ENCODE assay signal across 13 cellular contexts in the genomic region with DNA sequence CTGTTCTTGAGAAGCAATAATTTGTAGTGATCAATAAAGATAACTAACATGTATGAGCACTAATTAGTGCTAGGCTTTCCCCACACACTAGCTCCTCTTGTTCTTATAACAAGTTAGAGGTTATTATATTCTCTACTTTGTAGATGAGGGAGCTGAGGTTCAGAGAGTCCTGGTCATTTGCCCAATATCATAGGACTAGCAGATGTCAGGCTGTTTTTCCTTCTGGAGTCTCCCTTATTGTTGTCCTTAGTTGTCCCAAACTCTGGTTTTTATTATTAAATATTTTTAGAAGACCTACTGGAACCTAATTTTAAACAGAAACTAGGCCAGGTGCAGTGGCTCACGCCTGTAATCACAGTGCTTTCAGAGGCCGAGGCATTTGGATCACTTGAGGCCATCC. TPM values are rescaled to one million over a fixed set of nuclear protein-coding genes. Genes with fewer than 3 reads are reported as not detected.
DNase-seq lines count a peak whose midpoint lies in the region; ATAC-seq and TF ChIP-seq lines count a peak whose summit lies in the region.
"Had no signal": no experiment of that assay in that cellular context is flagged by ENCODE, and none has a peak within 500 bp of the region (broad histone marks: within the 10 kb centered on the region; RNA-seq: fewer than 3 reads in every experiment).

No MANE protein-coding gene starts in this region.

- H3K36me3 Mint-ChIP-seq in CD4-positive, alpha-beta memory T cell, result peaks cover 8 to 16% of the 10 kb centered on the region in 2 donors
- peaks cover 32% of the 10 kb centered on the region for H3K36me3 Mint-ChIP-seq in effector memory CD8-positive, alpha-beta T cell (ENCODE audit: insufficient read depth)
- H3K36me3 Mint-ChIP-seq: IgD-negative memory B cell had no signal

- H3K4me3 ChIP-seq in CD4-positive, alpha-beta memory T cell (ENCODE audit: low read length in 2 of 2), result no peak overlapping the region
- H3K4me3 ChIP-seq in DOHH2 (ENCODE audit: low read length) (no peak overlapping the region), gastroesophageal sphincter (no peak overlapping the region)
- H3K4me3 ChIP-seq: HAP-1, SK-N-MC had no signal

- no peaks in the 10 kb centered on the region for H3K9me3 Mint-ChIP-seq in CD4-positive, alpha-beta memory T cell
- no peaks in the 10 kb centered on the region for H3K9me3 Mint-ChIP-seq in effector memory CD8-positive, alpha-beta T cell

- no peaks in the 10 kb centered on the region for H4K20me1 ChIP-seq in DOHH2 (ENCODE audit: control insufficient read depth, insufficient read depth, low read depth, low read length)

- CTCF ChIA-PET in CD4-positive, alpha-beta memory T cell (lab: Charles Lee; ENCODE audit: partially characterized antibody), result interaction anchor here (0.6 to 7.0 kb wide), 10 partner anchors 10 to 124 kb away, joined by 3 to 80 read pairs (median 5); no protein-coding TSS in a partner anchor

- H3K79me2 ChIP-seq in DOHH2 (ENCODE audit: control insufficient read depth, low read length), result no peaks in the 10 kb centered on the region

- no peak for TF ChIP-seq EP300 in gastroesophageal sphincter (IDR thresholded peaks at IDR 0.05)

- H3F3A ChIP-seq in DOHH2 (ENCODE audit: control insufficient read depth, insufficient read depth), result no peaks in the 10 kb centered on the region; the same call in 1 of the 2 replicates

- TF ChIP-seq CTCF in DOHH2 (IDR thresholded peaks at IDR 0.05; ENCODE audit: low read depth, low read length, poor library complexity, severe bottlenecking), result no peak
- TF ChIP-seq CTCF in VCaP (conservative IDR thresholded peaks at IDR 0.05), result no peak
- TF ChIP-seq CTCF in gastroesophageal sphincter (IDR thresholded peaks at IDR 0.05), result no peak

- H3K4me1 ChIP-seq in CD4-positive, alpha-beta memory T cell (ENCODE audit: insufficient read depth, low read length), result peaks cover 96% of the 10 kb centered on the region
- H3K4me1 ChIP-seq in DOHH2 (ENCODE audit: control insufficient read depth, low read length) (peaks cover 48% of the 10 kb centered on the region), gastroesophageal sphincter (peaks cover 3 to 25% (median 9%) of the 10 kb centered on the region in 3 donors)

- intact Hi-C loops in CD4-positive, alpha-beta memory T cell (cut with micrococcal nuclease), result no loop called here

- no peaks in the 10 kb centered on the region for H3K9me3 ChIP-seq in CD4-positive, alpha-beta memory T cell (ENCODE audit: control insufficient read depth in 1 of 2, low read length in 2 of 2)
- H3K9me3 ChIP-seq in DOHH2 (ENCODE audit: control insufficient read depth, insufficient read depth, low read length) (no peaks in the 10 kb centered on the region), gastroesophageal sphincter (no peaks in the 10 kb centered on the region)
- H3K9me3 ChIP-seq: HAP-1 had no signal

- peak overlapping the region; percentile 3 for H3K27ac ChIP-seq in CD4-positive, alpha-beta memory T cell (ENCODE audit: low read depth, low read length)
- no peak overlapping the region for H3K27ac ChIP-seq in DOHH2 (ENCODE audit: low read depth, low read length)
- peak overlapping the region; percentile 43 for H3K27ac ChIP-seq in VCaP
- H3K27ac ChIP-seq in gastroesophageal sphincter, result peak overlapping the region in 1 of 4 donors; percentile 7
- H3K27ac ChIP-seq: SK-N-MC had no signal

- DNase-seq in CD4-positive, alpha-beta memory T cell, result no peak
- DNase-seq in effector memory CD8-positive, alpha-beta T cell, result no peak
- no peak for DNase-seq in activated CD8-positive, alpha-beta memory T cell treated with anti-CD3 and anti-CD28 coated beads for 24 hours
- DNase-seq: EL, Right ventricle myocardium superior, T-helper 1 cell had no signal

- H3K36me3 ChIP-seq in CD4-positive, alpha-beta memory T cell (ENCODE audit: insufficient read depth, low read length), result peaks cover 5% of the 10 kb centered on the region
- H3K36me3 ChIP-seq in DOHH2 (ENCODE audit: control insufficient read depth, low read length) (no peaks in the 10 kb centered on the region), gastroesophageal sphincter (no peaks in the 10 kb centered on the region)
- H3K36me3 ChIP-seq: HAP-1 had no signal

- POLR2A ChIA-PET in CD4-positive, alpha-beta memory T cell (lab: Charles Lee; ENCODE audit: partially characterized antibody), result interaction anchor here (1.4 to 7.9 kb wide), 8 partner anchors 12 to 29 kb away, joined by 3 to 112 read pairs (median 8); a partner anchor contains a TSS

- 0 out of 2 replicates have a peak overlapping the region, but pooled peaks have one; percentile 13 for H3K4me2 ChIP-seq in DOHH2 (ENCODE audit: low read length)

- H3K27me3 Mint-ChIP-seq in CD4-positive, alpha-beta memory T cell, result no peaks in the 10 kb centered on the region
- H3K27me3 Mint-ChIP-seq in effector memory CD8-positive, alpha-beta T cell, result no peaks in the 10 kb centered on the region

- no peaks in the 10 kb centered on the region for H3K9me2 ChIP-seq in DOHH2 (replicated peaks; ENCODE audit: control insufficient read depth, low read length)

- WGBS in gastroesophageal sphincter (ENCODE audit: low coverage in 1 of 2), 2 donors, result 81% methylated on average over 2 of the region's 2 CpGs; no CpG with 5 or more reads in 1 of the 2 donors

- H3K27me3 ChIP-seq in CD4-positive, alpha-beta memory T cell (ENCODE audit: insufficient read depth, low read length), result no peaks in the 10 kb centered on the region
- H3K27me3 ChIP-seq in DOHH2 (ENCODE audit: control insufficient read depth, low read length), result no peaks in the 10 kb centered on the region
- H3K27me3 ChIP-seq in gastroesophageal sphincter, result no peaks in the 10 kb centered on the region

- peaks cover 54 to 90% (median 65%) of the 10 kb centered on the region in 4 donors for H3K4me1 Mint-ChIP-seq in CD4-positive, alpha-beta memory T cell
- H3K4me1 Mint-ChIP-seq in effector memory CD8-positive, alpha-beta T cell (ENCODE audit: low read depth in 2 of 2), result peaks cover 55 to 57% of the 10 kb centered on the region in 2 donors

- no peak for TF ChIP-seq POLR2A in gastroesophageal sphincter (IDR thresholded peaks at IDR 0.05)

- ATAC-seq in effector memory CD8-positive, alpha-beta T cell (replicated peaks), result no peak
- ATAC-seq in gastroesophageal sphincter, result no peak
- ATAC-seq in GM21367 (IDR thresholded peaks at IDR 0.05; ENCODE audit: unreplicated experiment), result no peak

- H3K4me3 Mint-ChIP-seq in CD4-positive, alpha-beta memory T cell, result peak overlapping the region in 7 of 8 donors; percentile 66 to 77 (median 72)
- H3K4me3 Mint-ChIP-seq in effector memory CD8-positive, alpha-beta T cell, result peak overlapping the region in 1 of 2 donors; percentile 57
- H3K4me3 Mint-ChIP-seq: IgD-negative memory B cell had no signal

- H3K27ac Mint-ChIP-seq in CD4-positive, alpha-beta memory T cell, result peak overlapping the region in 6 of 7 donors; percentile 80 to 90 (median 86)
- peak overlapping the region; percentile 77 to 88 for H3K27ac Mint-ChIP-seq in effector memory CD8-positive, alpha-beta T cell
- H3K27ac Mint-ChIP-seq: IgD-negative memory B cell had no signal

RNA-seq across cellular contexts. Expression of a gene that starts 16.5 kb away (rescaled TPM):
- total RNA-seq in CD4-positive, alpha-beta memory T cell, result 100 to 1,000 TPM; 168 to 180 TPM
- polyA plus RNA-seq in CD4-positive, alpha-beta memory T cell, result 100 to 1,000 TPM; 134 to 165 TPM
- total RNA-seq in gastroesophageal sphincter, result 10 to 100 TPM; 20.9 to 37.7 (median 33.6) TPM

Comparison
In these comparisons a context has a peak if more than half of its experiments do, and no peak if none do; other contexts are left out.
1. RNA of a gene that starts 16.5 kb away (total RNA-seq): 168 to 180 TPM in CD4-positive, alpha-beta memory T cell; 20.9 to 37.7 TPM in gastroesophageal sphincter; every median in the first group is over 4 times any median in the second.